ENCODE assay signal across 8 cellular contexts in genomic region chr3:15796331-15796730, GRCh38. TPM values are rescaled to one million over a fixed set of nuclear protein-coding genes. Genes with fewer than 3 reads are reported as not detected.
DNase-seq lines count a peak whose midpoint lies in the region; ATAC-seq and TF ChIP-seq lines count a peak whose summit lies in the region.

No MANE protein-coding gene starts in this region.

- ATAC-seq in GM18867 (IDR thresholded peaks at IDR 0.05; ENCODE audit: unreplicated experiment), result no peak
- ATAC-seq in GM19324 (IDR thresholded peaks at IDR 0.05; ENCODE audit: low FRiP score, unreplicated experiment), result no peak
- no peak for ATAC-seq in HG02970 (IDR thresholded peaks at IDR 0.05; ENCODE audit: low FRiP score, unreplicated experiment)

- H3K36me3 ChIP-seq in CD8-positive, alpha-beta memory T cell (ENCODE audit: insufficient read depth, low read length), result no peaks in the 10 kb centered on the region
- peaks cover 18% of the 10 kb centered on the region for H3K36me3 ChIP-seq in osteoblast (ENCODE audit: insufficient read depth, low read length)

- peak overlapping the region; percentile 51 to 89 (median 86) for H3K4me3 Mint-ChIP-seq in CD8-positive, alpha-beta memory T cell

- H3K9me3 Mint-ChIP-seq in CD8-positive, alpha-beta memory T cell, result no peaks in the 10 kb centered on the region

- peak overlapping the region; percentile 94 for H3K4me2 ChIP-seq in osteoblast (ENCODE audit: insufficient read depth, low read length)

- H3K4me3 ChIP-seq in CD8-positive, alpha-beta memory T cell (ENCODE audit: low read length), result no peak overlapping the region
- H3K4me3 ChIP-seq in dorsolateral prefrontal cortex, result peak overlapping the region; percentile 25 to 74 (median 56)
- H3K4me3 ChIP-seq in osteoblast (ENCODE audit: insufficient read depth, low read length), result peak overlapping the region; percentile 77

- CTCF ChIA-PET in CD8-positive, alpha-beta memory T cell (lab: Charles Lee), result interaction anchor here (1.0 kb wide), 1 partner anchor 9 kb away, joined by 4 read pairs; no protein-coding TSS in a partner anchor

- POLR2A ChIA-PET in CD8-positive, alpha-beta memory T cell (lab: Charles Lee), result no interaction called here

- TF ChIP-seq CTCF in dorsolateral prefrontal cortex (IDR thresholded peaks at IDR 0.05 in 54 of 56, conservative IDR thresholded peaks at IDR 0.05 in 2 of 56; ENCODE audit: low read depth in 1 of 56, partially characterized antibody in 56 of 56) (no peak), osteoblast (IDR thresholded peaks at IDR 0.05; ENCODE audit: extremely low read depth, low read depth, low read length) (no peak)

- H3K4me1 Mint-ChIP-seq in CD8-positive, alpha-beta memory T cell, result peaks cover 73 to 96% (median 91%) of the 10 kb centered on the region in 3 donors

- no peak overlapping the region for H2AFZ ChIP-seq in osteoblast (ENCODE audit: low read length)

- peak overlapping the region; percentile 77 for H3K27ac ChIP-seq in CD8-positive, alpha-beta memory T cell (ENCODE audit: low read depth, low read length)
- H3K27ac ChIP-seq in dorsolateral prefrontal cortex (peak overlapping the region; percentile 72 to 97 (median 93)), osteoblast (ENCODE audit: low read depth, low read length) (peak overlapping the region; percentile 99)

- no peaks in the 10 kb centered on the region for H3K27me3 ChIP-seq in CD8-positive, alpha-beta memory T cell (ENCODE audit: insufficient read depth, low read length, poor library complexity, severe bottlenecking)
- H3K27me3 ChIP-seq in dorsolateral prefrontal cortex, result no peaks in the 10 kb centered on the region
- no peaks in the 10 kb centered on the region for H3K27me3 ChIP-seq in osteoblast (ENCODE audit: insufficient read depth, low read length)

- H3K4me1 ChIP-seq in CD8-positive, alpha-beta memory T cell (ENCODE audit: insufficient read depth, low read length), result peaks cover 45% of the 10 kb centered on the region
- peaks cover 43% of the 10 kb centered on the region for H3K4me1 ChIP-seq in osteoblast (ENCODE audit: insufficient read depth, low read length)

- H3K79me2 ChIP-seq in osteoblast (ENCODE audit: insufficient read depth, low read length), result peaks cover 85% of the 10 kb centered on the region

- intact Hi-C loops in dorsolateral prefrontal cortex (cut with DNase I), result loop anchor here (5.0 kb wide), 2 partner anchors 44 to 164 kb away; no protein-coding TSS in a partner anchor

- no peak for DNase-seq in CD8-positive, alpha-beta memory T cell
- DNase-seq in NAMALWA (ENCODE audit: low spot score) (peak; percentile 44), dorsolateral prefrontal cortex (no peak), osteoblast (ENCODE audit: insufficient read length, low spot score, missing footprints) (no peak), amniotic stem cell (lab: John Stamatoyannopoulos, UW) (no peak)

- peaks cover 3 to 22% (median 11%) of the 10 kb centered on the region in 3 donors for H3K36me3 Mint-ChIP-seq in CD8-positive, alpha-beta memory T cell

- no peaks in the 10 kb centered on the region for H3K9me3 ChIP-seq in CD8-positive, alpha-beta memory T cell (ENCODE audit: low read length)
- H3K9me3 ChIP-seq in osteoblast (ENCODE audit: low read depth, low read length), result no peaks in the 10 kb centered on the region

- no peaks in the 10 kb centered on the region for H4K20me1 ChIP-seq in osteoblast (ENCODE audit: insufficient read depth, low read length)

- H3K27ac Mint-ChIP-seq in CD8-positive, alpha-beta memory T cell, result peak overlapping the region; percentile 24 to 96 (median 90)

- no peaks in the 10 kb centered on the region for H3K27me3 Mint-ChIP-seq in CD8-positive, alpha-beta memory T cell

RNA-seq across cellular contexts. Expression of gene ANKRD28, which starts 1.4 kb away (rescaled TPM):
- total RNA-seq in CD8-positive, alpha-beta memory T cell, result 10 to 100 TPM; 40.2 to 41.5 TPM
- polyA plus RNA-seq in CD8-positive, alpha-beta memory T cell, result 11.2 TPM
- total RNA-seq in dorsolateral prefrontal cortex, result 100 to 1,000 TPM in 4 of 120 experiments, 10 to 100 TPM in 116; 46.9 to 110 (median 74.2) TPM
- 215 and 223 TPM in 2 replicates for total RNA-seq in osteoblast
